Comparison of ENCODE assay signal across 9 cellular contexts in genomic region chr22:32558681-32559355, GRCh38.
DNase-seq lines count a peak whose midpoint lies in the region; ATAC-seq and TF ChIP-seq lines count a peak whose summit lies in the region.
"Had no signal": no experiment of that assay in that cellular context is flagged by ENCODE, and none has a peak within 500 bp of the region (broad histone marks: within the 10 kb centered on the region; RNA-seq: fewer than 3 reads in every experiment).

No MANE protein-coding gene starts in this region.

- H3K4me3 ChIP-seq in GM23248 (no peak overlapping the region), SK-N-SH (ENCODE audit: low read depth in 2 of 2, low read length in 1 of 2) (no peak overlapping the region), fibroblast of villous mesenchyme (ENCODE audit: low read depth, low read length) (no peak overlapping the region), gastrocnemius medialis (no peak overlapping the region)

- in situ Hi-C loops in GM23248 (cut with MboI): no loop called here
- in situ Hi-C loops in gastrocnemius medialis (cut with MboI; ENCODE audit: low sequenced_read_pairs in 4 of 4): no loop called here

- CTCF ChIA-PET in SK-N-SH (lab: Yijun Ruan, JAX): interaction anchor here (1.8 kb wide), 1 partner anchor 8 kb away, joined by 4 read pairs; no protein-coding TSS in a partner anchor

- TF ChIP-seq EP300 in SK-N-SH (IDR thresholded peaks at IDR 0.05; ENCODE audit: borderline replicate concordance in 1 of 2, low read depth in 1 of 2, low read length in 1 of 2): peak in 1 of 2 experiments; percentile 68; a peak in 1 of 4 replicates

- H3K9me2 ChIP-seq in GM23248 (ENCODE audit: insufficient read depth) (no peaks in the 10 kb centered on the region), SK-N-SH (no peaks in the 10 kb centered on the region)

- H3F3A ChIP-seq in GM23248 (ENCODE audit: insufficient read depth) (peaks cover 34% of the 10 kb centered on the region), SK-N-SH (replicated peaks; ENCODE audit: insufficient read depth) (peaks cover 8% of the 10 kb centered on the region)

- no peak for TF ChIP-seq RAD21 in SK-N-SH (IDR thresholded peaks at IDR 0.05; ENCODE audit: low read length)

- DNase-seq in GM23248 (peak; percentile 93), SK-N-SH (no peak), fibroblast of villous mesenchyme (ENCODE audit: low read depth) (peak; percentile 70), gastrocnemius medialis (peak in 1 of 2 donors; percentile 74), NCI-H1092 treated with DMSO at 0.1 percent for 48 hours (lab: John Stamatoyannopoulos, UW) (no peak), NCI-H526 (lab: John Stamatoyannopoulos, UW) (no peak)
- DNase-seq: T-helper 1 cell had no signal

- no peak for TF ChIP-seq POLR2A in gastrocnemius medialis (IDR thresholded peaks at IDR 0.05)

- peak overlapping the region; percentile 2 for H3K4me2 ChIP-seq in GM23248 (ENCODE audit: unreplicated experiment)
- 0 out of 2 replicates have a peak overlapping the region, but pooled peaks have one; percentile 35 for H3K4me2 ChIP-seq in SK-N-SH

- H3K27ac ChIP-seq in GM23248 (peak overlapping the region; percentile 67), SK-N-SH (ENCODE audit: low read depth in 2 of 2, low read length in 1 of 2) (peak overlapping the region in 1 of 2 experiments; percentile 30; a peak in 1 of 4 replicates), gastrocnemius medialis (peak overlapping the region in 2 of 4 donors; percentile 18 to 24)

- no peak for TF ChIP-seq CTCF in SK-N-SH (IDR thresholded peaks at IDR 0.05)
- TF ChIP-seq CTCF in fibroblast of villous mesenchyme (IDR thresholded peaks at IDR 0.05; ENCODE audit: insufficient read depth, low read depth, low read length): no peak
- TF ChIP-seq CTCF in gastrocnemius medialis (IDR thresholded peaks at IDR 0.05 in 4 of 5, conservative IDR thresholded peaks at IDR 0.05 in 1 of 5): no peak

- peak; percentile 56 to 68 for ATAC-seq in gastrocnemius medialis
- no peak for ATAC-seq in HG02938 (IDR thresholded peaks at IDR 0.05; ENCODE audit: unreplicated experiment)
- ATAC-seq in HG03354 (IDR thresholded peaks at IDR 0.05; ENCODE audit: poor library complexity, severe bottlenecking, unreplicated experiment): no peak

- H3K9me3 ChIP-seq in GM23248 (ENCODE audit: low read depth): no peaks in the 10 kb centered on the region
- no peaks in the 10 kb centered on the region for H3K9me3 ChIP-seq in SK-N-SH
- no peaks in the 10 kb centered on the region for H3K9me3 ChIP-seq in gastrocnemius medialis

- H3K9ac ChIP-seq in GM23248 (peak overlapping the region; percentile 43; the same call in 1 of the 2 replicates), SK-N-SH (no peak overlapping the region)

- H2AFZ ChIP-seq in GM23248: no peak overlapping the region
- no peak overlapping the region for H2AFZ ChIP-seq in SK-N-SH (ENCODE audit: low read depth)

- H3K36me3 ChIP-seq in GM23248 (ENCODE audit: low read depth) (no peaks in the 10 kb centered on the region), SK-N-SH (replicated peaks in 1 of 2; ENCODE audit: control insufficient read depth in 1 of 2, insufficient read depth in 2 of 2, low read length in 1 of 2) (no peaks in the 10 kb centered on the region), gastrocnemius medialis (no peaks in the 10 kb centered on the region)

- peaks cover 39% of the 10 kb centered on the region for H3K4me1 ChIP-seq in GM23248 (ENCODE audit: insufficient read depth)
- H3K4me1 ChIP-seq in SK-N-SH (ENCODE audit: control insufficient read depth in 1 of 2, insufficient read depth in 2 of 2, low read depth in 1 of 2, low read length in 1 of 2): no peaks in the 10 kb centered on the region
- H3K4me1 ChIP-seq in gastrocnemius medialis: peaks cover 8 to 12% of the 10 kb centered on the region in 2 donors

- H4K20me1 ChIP-seq in GM23248 (ENCODE audit: insufficient read depth) (no peaks in the 10 kb centered on the region), SK-N-SH (ENCODE audit: insufficient read depth) (no peaks in the 10 kb centered on the region)

- intact Hi-C loops in gastrocnemius medialis (cut with DNase I; ENCODE audit: low total_unique reads): no loop called here

- H3K27me3 ChIP-seq in GM23248 (replicated peaks; ENCODE audit: insufficient read depth) (no peaks in the 10 kb centered on the region), SK-N-SH (ENCODE audit: insufficient read depth) (no peaks in the 10 kb centered on the region), gastrocnemius medialis (no peaks in the 10 kb centered on the region)

- 3 to 4% methylated on average over 7 of the region's 7 CpGs for WGBS in GM23248 (ENCODE audit: low coverage in 1 of 2, low lambda C conversion rate in 2 of 2, missing lambda C conversion rate in 2 of 2), 2 experiments
- WGBS in SK-N-SH (ENCODE audit: low lambda C conversion rate): 39% methylated on average over 5 of the region's 7 CpGs

- POLR2A ChIA-PET in SK-N-SH (lab: Yijun Ruan, JAX): no interaction called here

- H3K79me2 ChIP-seq in GM23248 (ENCODE audit: insufficient read depth) (no peaks in the 10 kb centered on the region), SK-N-SH (ENCODE audit: insufficient read depth) (no peaks in the 10 kb centered on the region)

TF ChIP-seq in SK-N-SH, 30 proteins besides CTCF, POLR2A, EP300 and RAD21 (continues in another document):
- no peak for TF ChIP-seq IRF3 (IDR thresholded peaks at IDR 0.05; ENCODE audit: low read depth, low read length)
- TF ChIP-seq GABPA (IDR thresholded peaks at IDR 0.05; ENCODE audit: low read depth): no peak
- TF ChIP-seq JUND (IDR thresholded peaks at IDR 0.05): peak; percentile 83
- no peak for TF ChIP-seq MAX (IDR thresholded peaks at IDR 0.05; ENCODE audit: low read depth)
- TF ChIP-seq NFIC (IDR thresholded peaks at IDR 0.05; ENCODE audit: borderline replicate concordance): peak; percentile 85
- TF ChIP-seq FOXM1 (IDR thresholded peaks at IDR 0.05; ENCODE audit: low read depth): no peak
- no peak for TF ChIP-seq GATA2 (CRISPR knock-in tag; IDR thresholded peaks at IDR 0.05)
- no peak for TF ChIP-seq SIN3A (IDR thresholded peaks at IDR 0.05; ENCODE audit: borderline replicate concordance, low read depth, low read length)
- no peak for TF ChIP-seq MXI1 (IDR thresholded peaks at IDR 0.05; ENCODE audit: low read depth, low read length)
- TF ChIP-seq USF2 (IDR thresholded peaks at IDR 0.05; ENCODE audit: borderline replicate concordance, low read depth, low read length): no peak
- no peak for TF ChIP-seq FOXJ3 (CRISPR knock-in tag; IDR thresholded peaks at IDR 0.05)
- peak; percentile 61 for TF ChIP-seq USF1 (IDR thresholded peaks at IDR 0.05; ENCODE audit: borderline replicate concordance, low read depth)
- TF ChIP-seq TAF1 (IDR thresholded peaks at IDR 0.05; ENCODE audit: borderline replicate concordance, low read depth, low read length): no peak
- TF ChIP-seq RXRA (IDR thresholded peaks at IDR 0.05; ENCODE audit: borderline replicate concordance, low read depth): peak; percentile 35; the same call in 1 of the 2 replicates
- TF ChIP-seq TCF12 (IDR thresholded peaks at IDR 0.05): peak; percentile 59
- TF ChIP-seq RCOR1 (IDR thresholded peaks at IDR 0.05; ENCODE audit: low read length): no peak
- peak; percentile 86 for TF ChIP-seq PBX3 (IDR thresholded peaks at IDR 0.05)
- TF ChIP-seq YY1 (IDR thresholded peaks at IDR 0.05; ENCODE audit: low read depth): peak; percentile 56; the same call in 1 of the 2 replicates
- TF ChIP-seq FOSL2 (IDR thresholded peaks at IDR 0.05; ENCODE audit: borderline replicate concordance, low read depth): peak; percentile 82

Comparison
In these comparisons a context has a peak if more than half of its experiments do, and no peak if none do; other contexts are left out.
1. DNase-seq: peak in GM23248 (single experiment) and fibroblast of villous mesenchyme (single experiment); none in SK-N-SH (single experiment), NCI-H1092 treated with DMSO at 0.1 percent for 48 hours (single experiment) and NCI-H526 (0 of 2).
2. ATAC-seq: peak in gastrocnemius medialis (2 of 2); none in HG02938 (single experiment) and HG03354 (single experiment).